ENCODE assay signal across 16 cellular contexts in the genomic region with DNA sequence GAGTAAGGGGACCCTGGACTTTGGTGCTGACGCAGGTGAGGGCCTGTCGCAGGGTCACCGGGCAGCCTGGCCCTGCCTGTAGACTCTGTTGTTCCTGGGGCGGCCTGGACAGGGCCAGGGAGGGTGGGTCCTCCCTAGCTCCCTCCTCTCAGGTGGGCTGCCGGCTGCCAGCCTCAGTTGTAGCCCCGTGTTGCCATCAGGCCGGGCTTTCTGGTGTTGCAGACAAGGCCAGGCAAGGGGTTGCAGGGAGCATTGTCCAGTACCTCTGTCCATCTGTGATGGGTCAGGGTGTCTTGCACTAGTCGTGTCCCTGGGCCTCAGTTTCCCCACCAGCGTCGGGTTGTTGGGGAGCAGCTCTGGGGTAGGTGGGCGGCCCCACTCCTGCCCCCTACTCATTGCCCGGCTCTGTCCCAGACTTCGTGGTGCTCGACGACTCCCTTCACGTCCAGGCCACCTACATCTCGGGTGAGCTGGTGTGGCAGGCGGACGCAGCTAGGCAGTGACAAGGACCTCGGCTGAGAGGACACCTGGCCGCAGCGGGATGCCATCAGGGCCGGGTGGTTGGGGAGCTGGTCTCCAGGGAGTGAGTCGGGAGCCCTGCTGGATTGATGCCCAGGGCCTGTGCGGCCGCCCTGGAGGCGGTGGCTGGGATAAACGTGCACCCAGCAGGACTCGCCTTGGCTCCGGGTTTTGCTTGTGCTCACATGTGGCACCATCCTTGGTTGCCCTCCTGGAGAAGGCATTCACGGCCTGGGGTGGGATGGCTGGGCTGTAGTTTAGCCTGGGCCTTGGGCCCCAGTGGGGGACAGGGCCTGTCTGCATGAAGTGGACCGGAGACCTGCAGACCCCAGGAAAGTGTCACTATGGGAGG. TPM values are rescaled to one million over a fixed set of nuclear protein-coding genes. Genes with fewer than 3 reads are reported as not detected.
DNase-seq lines count a peak whose midpoint lies in the region; ATAC-seq and TF ChIP-seq lines count a peak whose summit lies in the region.
"Had no signal": no experiment of that assay in that cellular context is flagged by ENCODE, and none has a peak within 500 bp of the region (broad histone marks: within the 10 kb centered on the region; RNA-seq: fewer than 3 reads in every experiment).

No MANE protein-coding gene starts in this region.

- no peak overlapping the region for H3K4me3 Mint-ChIP-seq in activated CD8-positive, alpha-beta memory T cell treated with anti-CD3 and anti-CD28 coated beads, Interleukin-2, amount 10 ng/mL, durations not matched to agents 7 days and 5 days
- no peak overlapping the region for H3K4me3 Mint-ChIP-seq in type B pancreatic cell

- DNase-seq in activated CD8-positive, alpha-beta memory T cell treated with anti-CD3 and anti-CD28 coated beads, Interleukin-2, amount 10 ng/mL, durations not matched to agents 7 days and 5 days = peak; percentile 41
- no peak for DNase-seq in activated CD8-positive, alpha-beta memory T cell treated with anti-CD3 and anti-CD28 coated beads for 24 hours
- DNase-seq in WERI-Rb-1 = no peak
- peak; percentile 31 for DNase-seq in kidney tubule cell (ENCODE audit: low spot score)
- peak; percentile 71 for DNase-seq in type B pancreatic cell (ENCODE audit: extremely low spot score, unreplicated experiment)
- DNase-seq in KG1 (lab: John Stamatoyannopoulos, UW) = no peak
- DNase-seq: activated CD4-positive, alpha-beta T cell treated with anti-CD3 and anti-CD28 coated beads for 1 hour; effector CD8-positive, alpha-beta T cell; kidney glomerular epithelial cell; NCI-H146; NCI-H774 had no signal

- peaks cover 17% of the 10 kb centered on the region for H3K4me1 Mint-ChIP-seq in activated CD8-positive, alpha-beta memory T cell treated with anti-CD3 and anti-CD28 coated beads, Interleukin-2, amount 10 ng/mL, durations not matched to agents 7 days and 5 days
- H3K4me1 Mint-ChIP-seq in type B pancreatic cell (ENCODE audit: unreplicated experiment) = no peaks in the 10 kb centered on the region

- H3K36me3 Mint-ChIP-seq in activated CD8-positive, alpha-beta memory T cell treated with anti-CD3 and anti-CD28 coated beads, Interleukin-2, amount 10 ng/mL, durations not matched to agents 7 days and 5 days = peaks cover 7% of the 10 kb centered on the region
- H3K36me3 Mint-ChIP-seq in type B pancreatic cell = no peaks in the 10 kb centered on the region

- no peaks in the 10 kb centered on the region for H3K9me3 ChIP-seq in WERI-Rb-1 (ENCODE audit: severe bottlenecking)
- H3K9me3 ChIP-seq: ascending aorta, gastroesophageal sphincter had no signal

- 0 out of 2 replicates have a peak, but pooled peaks have one; percentile 27 for TF ChIP-seq CTCF in WERI-Rb-1 (IDR thresholded peaks at IDR 0.05; ENCODE audit: low read depth, low read length)
- TF ChIP-seq CTCF in type B pancreatic cell (conservative IDR thresholded peaks at IDR 0.05) = peak; percentile 24

- H3K36me3 ChIP-seq in WERI-Rb-1 = peaks cover 39% of the 10 kb centered on the region

- H3K4me3 ChIP-seq in WERI-Rb-1 (ENCODE audit: low read depth, low read length) = no peak overlapping the region
- H3K4me3 ChIP-seq: ascending aorta, gastroesophageal sphincter had no signal

- H3K27ac ChIP-seq in WERI-Rb-1 = no peak overlapping the region
- H3K27ac ChIP-seq: ascending aorta had no signal

- no peak overlapping the region for H3K27ac Mint-ChIP-seq in activated CD8-positive, alpha-beta memory T cell treated with anti-CD3 and anti-CD28 coated beads, Interleukin-2, amount 10 ng/mL, durations not matched to agents 7 days and 5 days
- H3K27ac Mint-ChIP-seq in type B pancreatic cell = peak overlapping the region; percentile 59

- H3K9me3 Mint-ChIP-seq in activated CD8-positive, alpha-beta memory T cell treated with anti-CD3 and anti-CD28 coated beads, Interleukin-2, amount 10 ng/mL, durations not matched to agents 7 days and 5 days (ENCODE audit: low read depth) = no peaks in the 10 kb centered on the region
- H3K9me3 Mint-ChIP-seq in type B pancreatic cell = no peaks in the 10 kb centered on the region

- ATAC-seq in activated CD8-positive, alpha-beta memory T cell treated with anti-CD3 and anti-CD28 coated beads, Interleukin-2, amount 10 ng/mL, durations not matched to agents 7 days and 5 days = no peak
- ATAC-seq in HG03457 (IDR thresholded peaks at IDR 0.05; ENCODE audit: unreplicated experiment) = no peak
- no peak for ATAC-seq in GM19455 (IDR thresholded peaks at IDR 0.05; ENCODE audit: unreplicated experiment)
- ATAC-seq: gastroesophageal sphincter had no signal

- no peaks in the 10 kb centered on the region for H3K27me3 ChIP-seq in WERI-Rb-1 (ENCODE audit: insufficient read depth, low read depth, severe bottlenecking)
- H3K27me3 ChIP-seq: ascending aorta, gastroesophageal sphincter had no signal

- H3K27me3 Mint-ChIP-seq in activated CD8-positive, alpha-beta memory T cell treated with anti-CD3 and anti-CD28 coated beads, Interleukin-2, amount 10 ng/mL, durations not matched to agents 7 days and 5 days = no peaks in the 10 kb centered on the region
- H3K27me3 Mint-ChIP-seq in type B pancreatic cell = no peaks in the 10 kb centered on the region

- CTCF ChIA-PET in activated CD8-positive, alpha-beta memory T cell treated with anti-CD3 and anti-CD28 coated beads, Interleukin-2, amount 10 ng/mL, durations not matched to agents 7 days and 5 days (lab: Charles Lee) = no interaction called here

RNA-seq across cellular contexts. Expression of a gene that starts 1.9 kb away (rescaled TPM):
- total RNA-seq in activated CD8-positive, alpha-beta memory T cell treated with anti-CD3 and anti-CD28 coated beads, Interleukin-2, amount 10 ng/mL, durations not matched to agents 7 days and 5 days = not detected
- 0.22 and 0.74 TPM in 2 replicates for total RNA-seq in type B pancreatic cell (ENCODE audit: low replicate concordance)
- total RNA-seq: ascending aorta, urinary bladder had no signal

RNA-seq across cellular contexts. Expression of a gene that starts 8.5 kb away (rescaled TPM):
- total RNA-seq in activated CD8-positive, alpha-beta memory T cell treated with anti-CD3 and anti-CD28 coated beads, Interleukin-2, amount 10 ng/mL, durations not matched to agents 7 days and 5 days = 10 to 100 TPM; 40.3 to 45.1 TPM
- 40.8 and 57.1 TPM in 2 replicates for total RNA-seq in type B pancreatic cell (ENCODE audit: low replicate concordance)

RNA-seq across cellular contexts. Expression of a gene that starts 9.1 kb away (rescaled TPM):
- 10 to 100 TPM; 52.5 to 54.2 TPM for total RNA-seq in activated CD8-positive, alpha-beta memory T cell treated with anti-CD3 and anti-CD28 coated beads, Interleukin-2, amount 10 ng/mL, durations not matched to agents 7 days and 5 days
- 46.1 and 61.8 TPM in 2 replicates for total RNA-seq in type B pancreatic cell (ENCODE audit: low replicate concordance)

RNA-seq across cellular contexts. Expression of a gene that starts 15.5 kb away (rescaled TPM):
- 100 to 1,000 TPM; 104 to 121 TPM for total RNA-seq in activated CD8-positive, alpha-beta memory T cell treated with anti-CD3 and anti-CD28 coated beads, Interleukin-2, amount 10 ng/mL, durations not matched to agents 7 days and 5 days
- 155 and 223 TPM in 2 replicates for total RNA-seq in type B pancreatic cell (ENCODE audit: low replicate concordance)

RNA-seq across cellular contexts. Expression of a gene that starts 54.4 kb away (rescaled TPM):
- total RNA-seq in activated CD8-positive, alpha-beta memory T cell treated with anti-CD3 and anti-CD28 coated beads, Interleukin-2, amount 10 ng/mL, durations not matched to agents 7 days and 5 days = 10 to 100 TPM; 18.7 to 23.3 TPM
- total RNA-seq in type B pancreatic cell (ENCODE audit: low replicate concordance) = 15.6 and 22.1 TPM in 2 replicates

Comparison
In these comparisons a context has a peak if more than half of its experiments do, and no peak if none do; other contexts are left out.
1. DNase-seq: peak in activated CD8-positive, alpha-beta memory T cell treated with anti-CD3 and anti-CD28 coated beads, Interleukin-2, amount 10 ng/mL, durations not matched to agents 7 days and 5 days (single experiment), kidney tubule cell (single experiment) and type B pancreatic cell (single experiment); none in activated CD8-positive, alpha-beta memory T cell treated with anti-CD3 and anti-CD28 coated beads for 24 hours (single experiment), WERI-Rb-1 (single experiment) and KG1 (single experiment).